ENCODE assay signal across 1 cellular context in genomic region chr1:31669786-31670582, GRCh38.
TF ChIP-seq lines count a peak whose summit lies in the region.

No MANE protein-coding gene starts in this region.

TF ChIP-seq in SK-N-SH treated with all-trans-retinoic acid at 6 μM for 48 hours, 23 proteins besides CTCF, POLR2A, EP300 and RAD21:
- TF ChIP-seq POU6F1 (CRISPR knock-in tag; IDR thresholded peaks at IDR 0.05; ENCODE audit: borderline replicate concordance, low read depth) (no peak), TOX (CRISPR knock-in tag; IDR thresholded peaks at IDR 0.05; ENCODE audit: borderline replicate concordance) (no peak), PATZ1 (CRISPR knock-in tag; IDR thresholded peaks at IDR 0.05; ENCODE audit: borderline replicate concordance) (no peak), ZNF565 (CRISPR knock-in tag; conservative IDR thresholded peaks at IDR 0.05; ENCODE audit: low read depth) (no peak), OSR1 (CRISPR knock-in tag; IDR thresholded peaks at IDR 0.05) (no peak), SNAI2 (CRISPR knock-in tag; IDR thresholded peaks at IDR 0.05) (no peak), ZFP3 (CRISPR knock-in tag; IDR thresholded peaks at IDR 0.05) (no peak), CSDC2 (CRISPR knock-in tag; IDR thresholded peaks at IDR 0.05) (no peak), ESRRG (CRISPR knock-in tag; IDR thresholded peaks at IDR 0.05) (no peak), ISL1 (CRISPR knock-in tag; IDR thresholded peaks at IDR 0.05) (no peak), PPARA (CRISPR knock-in tag; IDR thresholded peaks at IDR 0.05; ENCODE audit: borderline replicate concordance) (no peak), ZNF8 (CRISPR knock-in tag; IDR thresholded peaks at IDR 0.05) (no peak), ZNF70 (CRISPR knock-in tag; IDR thresholded peaks at IDR 0.05) (no peak), TCF4 (CRISPR knock-in tag; IDR thresholded peaks at IDR 0.05; ENCODE audit: borderline replicate concordance) (no peak), BACH2 (CRISPR knock-in tag; IDR thresholded peaks at IDR 0.05; ENCODE audit: borderline replicate concordance) (no peak), ZC3H10 (CRISPR knock-in tag; IDR thresholded peaks at IDR 0.05) (no peak), ARNTL (CRISPR knock-in tag; IDR thresholded peaks at IDR 0.05; ENCODE audit: borderline replicate concordance, low read depth) (no peak), GLIS3 (CRISPR knock-in tag; IDR thresholded peaks at IDR 0.05) (no peak), ZFP30 (CRISPR knock-in tag; IDR thresholded peaks at IDR 0.05) (no peak), CSRNP3 (CRISPR knock-in tag; IDR thresholded peaks at IDR 0.05) (no peak)
